In the genomic region with DNA sequence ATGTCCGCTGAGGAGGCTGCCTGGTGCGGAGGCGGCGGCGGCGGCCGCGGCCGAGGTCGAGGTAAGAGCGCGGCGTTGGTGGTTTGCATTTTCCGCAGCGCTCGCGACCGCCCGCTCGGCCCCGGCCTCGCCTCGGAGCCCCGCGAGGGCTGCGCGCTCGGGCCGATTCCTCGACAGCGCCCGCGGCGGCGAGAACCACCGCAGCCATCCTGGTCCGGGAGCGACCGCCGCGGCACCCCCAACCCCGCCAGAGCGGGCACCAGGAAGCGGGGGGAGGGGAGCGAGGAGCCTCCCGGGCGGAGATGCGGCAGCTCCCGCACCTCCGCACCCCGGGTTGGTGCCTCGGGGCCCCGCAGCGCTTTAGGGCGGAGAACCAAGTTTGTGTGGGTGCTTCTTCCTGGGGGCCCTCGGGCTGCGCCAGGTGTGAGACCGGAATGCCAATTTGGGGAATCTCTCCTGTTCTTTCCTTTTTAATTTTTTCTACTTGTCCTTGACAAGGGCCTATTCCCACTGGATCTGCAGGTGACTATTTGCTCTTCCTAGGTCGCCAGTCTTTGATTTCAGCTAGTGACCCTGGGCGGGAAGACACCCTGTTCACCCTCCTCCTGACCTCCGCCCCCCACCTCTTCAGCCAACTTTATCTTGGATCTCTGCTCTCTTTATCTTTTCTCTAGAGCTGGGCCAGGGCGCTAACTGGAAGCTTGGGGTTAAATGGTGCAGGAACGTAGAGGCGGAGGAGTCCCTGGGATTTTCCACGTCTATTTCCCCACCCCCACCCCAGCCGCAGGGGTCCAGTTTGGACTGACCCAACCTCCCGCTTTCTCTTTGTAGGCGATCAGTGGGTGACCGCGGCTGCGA, we compare ENCODE assay signal across 8 cellular contexts. TPM values are rescaled to one million over a fixed set of nuclear protein-coding genes. Genes with fewer than 3 reads are reported as not detected.
DNase-seq lines count a peak whose midpoint lies in the region; ATAC-seq and TF ChIP-seq lines count a peak whose summit lies in the region.

A gene with protein sequence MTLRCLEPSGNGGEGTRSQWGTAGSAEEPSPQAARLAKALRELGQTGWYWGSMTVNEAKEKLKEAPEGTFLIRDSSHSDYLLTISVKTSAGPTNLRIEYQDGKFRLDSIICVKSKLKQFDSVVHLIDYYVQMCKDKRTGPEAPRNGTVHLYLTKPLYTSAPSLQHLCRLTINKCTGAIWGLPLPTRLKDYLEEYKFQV (plus strand): TSS at position 822 of the 858 bp plus-strand sequence. CDS start 223 bp downstream, outside the sequence.

- H3K27ac ChIP-seq in BLaER1 (no peak within 1 kb of the TSS), Panc1 (ENCODE audit: low read length) (peak within 1 kb of the TSS; percentile 78), adipose tissue (ENCODE audit: low read depth, low read length) (peak within 1 kb of the TSS; percentile 10), right cardiac atrium (ENCODE audit: low read length) (peak within 1 kb of the TSS; percentile 97)

- H3K36me3 ChIP-seq in BLaER1: no peaks in the 10 kb centered on the region
- H3K36me3 ChIP-seq in HAP-1 (replicated peaks): peaks cover 41% of the 10 kb centered on the region
- peaks cover 10% of the 10 kb centered on the region for H3K36me3 ChIP-seq in Panc1 (ENCODE audit: control insufficient read depth, insufficient read depth, low read length)

- 0 to 1% (median 1%) methylated on average over 42 to 71 of the region's 71 CpGs for WGBS in adipose tissue, 3 donors
- 1% methylated on average over 71 of the region's 71 CpGs for WGBS in right cardiac atrium

- BruUV-seq in Panc1 (replicated peaks; lab: Mats Ljungman, UMichigan): no TSS peak

- DNase-seq in HAP-1 (ENCODE audit: low spot score in 2 of 2) (peak in 1 of 2 experiments; percentile 68), Panc1 (ENCODE audit: low read depth, low spot score) (no peak), right cardiac atrium (peak in 2 of 3 donors; percentile 38 to 80), retinal pigment epithelial cell (ENCODE audit: low read depth) (no peak)

- ATAC-seq in Panc1: peak; percentile 17
- peak; percentile 0 to 1 for ATAC-seq in right cardiac atrium
- no peak for ATAC-seq in HG03196 (IDR thresholded peaks at IDR 0.05; ENCODE audit: unreplicated experiment)
- ATAC-seq in HG03520 (IDR thresholded peaks at IDR 0.05; ENCODE audit: unreplicated experiment): no peak

- intact Hi-C loops in Panc1 (cut with micrococcal nuclease; ENCODE audit: unreplicated experiment) (no loop called here), right cardiac atrium (cut with DNase I) (loop anchor here in 3 of 4 donors (2.0 to 10.0 kb wide), 6 partner anchors 103 to 171 kb away; a partner anchor contains a TSS)

- H4K20me1 ChIP-seq in BLaER1: peaks cover 59% of the 10 kb centered on the region

- H3K4me3 ChIP-seq in BLaER1 (peak within 1 kb of the TSS; percentile 72), HAP-1 (peak within 1 kb of the TSS; percentile 89), Panc1 (ENCODE audit: low read depth in 2 of 2, low read length in 2 of 2) (peak within 1 kb of the TSS; percentile 71 to 96), right cardiac atrium (ENCODE audit: low read length) (peak within 1 kb of the TSS; percentile 93), retinal pigment epithelial cell (ENCODE audit: low read length) (peak within 1 kb of the TSS; percentile 61)

- H3K4me1 ChIP-seq in BLaER1 (peaks cover 39% of the 10 kb centered on the region), HAP-1 (peaks cover 26% of the 10 kb centered on the region), Panc1 (ENCODE audit: control insufficient read depth, insufficient read depth, low read length) (peaks cover 21% of the 10 kb centered on the region), right cardiac atrium (ENCODE audit: control insufficient read depth, insufficient read depth, low read length) (peaks cover 1% of the 10 kb centered on the region)

- peaks cover 100% of the 10 kb centered on the region for H3K27me3 ChIP-seq in BLaER1
- H3K27me3 ChIP-seq in HAP-1 (ENCODE audit: low read depth): no peaks in the 10 kb centered on the region
- H3K27me3 ChIP-seq in Panc1 (ENCODE audit: control insufficient read depth, insufficient read depth, low read length): no peaks in the 10 kb centered on the region
- H3K27me3 ChIP-seq in right cardiac atrium (ENCODE audit: control insufficient read depth, insufficient read depth): no peaks in the 10 kb centered on the region

- no peak within 1 kb of the TSS for H3K9ac ChIP-seq in BLaER1

- H3K4me2 ChIP-seq in BLaER1: peak within 1 kb of the TSS; percentile 100

- in situ Hi-C loops in HAP-1 (cut with MboI; ENCODE audit: low sequenced_read_pairs) (loop anchor here (5.0 kb wide), 1 partner anchor 170 kb away; no protein-coding TSS in a partner anchor), Panc1 (cut with HindIII; ENCODE audit: low pct_unique_long_range_greater_than_20kb, low sequenced_read_pairs) (no loop called here)

- H3K9me3 ChIP-seq in BLaER1: no peaks in the 10 kb centered on the region
- H3K9me3 ChIP-seq in HAP-1: no peaks in the 10 kb centered on the region
- H3K9me3 ChIP-seq in Panc1 (ENCODE audit: control insufficient read depth, insufficient read depth, low read depth, low read length): no peaks in the 10 kb centered on the region
- no peaks in the 10 kb centered on the region for H3K9me3 ChIP-seq in right cardiac atrium (ENCODE audit: control insufficient read depth, low read length)

- CTCF ChIA-PET in Panc1 (lab: Charles Lee): no interaction called here

- no peak for TF ChIP-seq CTCF in Panc1 (IDR thresholded peaks at IDR 0.05)
- no peak for TF ChIP-seq CTCF in retinal pigment epithelial cell (conservative IDR thresholded peaks at IDR 0.05; ENCODE audit: low read depth, low read length)

- POLR2A ChIA-PET in Panc1 (lab: Charles Lee): interaction anchor here (0.6 to 0.7 kb wide), 2 partner anchors 23 to 268 kb away, joined by 3 read pairs; no protein-coding TSS in a partner anchor

RNA-seq across cellular contexts. Expression of the gene that starts here (rescaled TPM):
- total RNA-seq in Panc1 (2021; ENCODE audit: unreplicated experiment): 33.8 TPM
- 16.7 TPM for polyA plus RNA-seq in Panc1 (2012; ENCODE audit: insufficient read length)
- polyA plus RNA-seq in adipose tissue: 10 to 100 TPM in 2 of 3 donors, 1 to 10 TPM in 1; 6.8 to 48.3 (median 47.7) TPM
- total RNA-seq in right cardiac atrium: 10 to 100 TPM; 11.3 to 19.1 (median 14.6) TPM
- 16.9 TPM for polyA plus RNA-seq in right cardiac atrium

Comparison
In these comparisons a context has a peak if more than half of its experiments do, and no peak if none do; other contexts are left out.
1. DNase-seq: peak in right cardiac atrium (2 of 3); none in Panc1 (single experiment) and retinal pigment epithelial cell (single experiment).
2. ATAC-seq: peak in Panc1 (single experiment) and right cardiac atrium (2 of 2); none in HG03196 (single experiment) and HG03520 (single experiment).
3. Peak in every context shown above with its lines, with median percentiles within 50 percentile points of each other: H3K4me3 ChIP-seq.